8 cellular contexts compared by ENCODE assay signal in the genomic region with DNA sequence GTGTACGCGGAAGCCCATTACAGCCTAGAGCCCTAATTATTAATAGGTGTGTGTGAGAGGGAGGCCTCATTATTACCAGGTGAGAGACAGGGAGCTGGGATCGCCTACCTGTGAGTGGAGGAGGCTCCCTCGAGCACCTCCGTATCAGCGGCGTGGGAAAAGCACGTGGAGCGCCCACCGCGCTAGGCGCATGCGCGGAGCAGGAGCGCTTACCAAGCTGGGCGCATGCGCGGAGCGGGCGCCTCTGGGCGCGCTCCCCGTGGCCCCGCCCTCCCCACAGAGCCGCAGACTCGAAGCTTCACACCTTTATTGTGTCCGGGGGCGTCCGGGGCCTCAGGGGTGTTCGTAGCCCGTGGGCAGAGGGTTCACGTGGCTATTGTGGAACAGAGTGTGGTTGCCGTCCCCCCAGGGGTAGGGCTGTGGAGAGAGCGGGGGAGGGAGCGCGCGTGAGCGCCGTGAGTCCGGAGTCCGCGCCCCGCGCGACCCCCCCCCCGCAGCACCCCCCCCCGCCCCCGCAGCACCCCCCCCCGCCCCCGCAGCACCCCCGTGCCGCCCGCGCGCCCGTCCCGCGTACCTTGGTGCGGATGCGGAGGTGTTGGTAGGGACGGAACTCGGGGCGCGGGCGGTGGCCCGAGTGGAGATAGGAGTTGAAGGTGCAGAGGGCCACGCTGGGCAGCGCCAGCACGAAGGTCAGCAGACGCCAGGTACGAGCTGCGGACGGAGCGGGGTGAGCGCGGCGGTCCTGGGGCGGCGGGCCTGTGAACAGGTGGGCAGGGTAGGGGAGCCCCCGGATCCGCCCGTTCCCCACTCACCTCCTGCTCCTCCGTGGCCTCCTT. TPM values are rescaled to one million over a fixed set of nuclear protein-coding genes. Genes with fewer than 3 reads are reported as not detected.
DNase-seq lines count a peak whose midpoint lies in the region; ATAC-seq, FAIRE-seq and TF ChIP-seq lines count a peak whose summit lies in the region.

No MANE protein-coding gene starts in this region.

- ATAC-seq in HG03045 (IDR thresholded peaks at IDR 0.05; ENCODE audit: unreplicated experiment): no peak

- DNase-seq in AG20443 (ENCODE audit: low spot score) (peak; percentile 99), astrocyte (ENCODE audit: low read depth) (no peak), keratinocyte (ENCODE audit: low read depth, low spot score) (no peak), Kasumi-1 (lab: John Stamatoyannopoulos, UW) (no peak), LoVo (ENCODE audit: low spot score) (no peak)
- DNase-seq in T-helper 2 cell treated with Interferon-gamma antibody and Interleukin-4, amounts not matched to agents 5 μg/mL and 100 μg/mL, for 36 hours (ENCODE audit: low spot score): peak; percentile 67
- peak; percentile 58 to 70 for DNase-seq in stimulated activated CD4-positive, alpha-beta T cell treated with anti-CD3 and anti-CD28 coated beads, Interleukin-2, amount 100 ng/mL, for 24 hours

- no peaks in the 10 kb centered on the region for H3K27me3 ChIP-seq in astrocyte (ENCODE audit: insufficient read depth, low read length)
- peaks cover 3% of the 10 kb centered on the region for H3K27me3 ChIP-seq in keratinocyte (ENCODE audit: control insufficient read depth, extremely low read depth, insufficient read depth, low read length)

- H3K27ac Mint-ChIP-seq in T-helper 2 cell treated with Interferon-gamma antibody and Interleukin-4, amounts not matched to agents 5 μg/mL and 100 μg/mL, for 36 hours: no peak overlapping the region
- no peak overlapping the region for H3K27ac Mint-ChIP-seq in astrocyte (ENCODE audit: unreplicated experiment)

- no peaks in the 10 kb centered on the region for H3K9me3 Mint-ChIP-seq in T-helper 2 cell treated with Interferon-gamma antibody and Interleukin-4, amounts not matched to agents 5 μg/mL and 100 μg/mL, for 36 hours
- peaks cover 21% of the 10 kb centered on the region for H3K9me3 Mint-ChIP-seq in astrocyte (ENCODE audit: unreplicated experiment)

- no peak overlapping the region for H3K4me2 ChIP-seq in astrocyte (ENCODE audit: low read length)
- peak overlapping the region; percentile 41 for H3K4me2 ChIP-seq in keratinocyte (ENCODE audit: control insufficient read depth, extremely low read depth, insufficient read depth, low read depth, low read length)

- no peaks in the 10 kb centered on the region for H3K4me1 ChIP-seq in astrocyte (ENCODE audit: insufficient read depth, low read length)
- H3K4me1 ChIP-seq in keratinocyte (ENCODE audit: control insufficient read depth, extremely low read depth, insufficient read depth, low read length): peaks cover 4% of the 10 kb centered on the region

- H3K9me3 ChIP-seq in astrocyte (ENCODE audit: insufficient read depth, low read depth, low read length): no peaks in the 10 kb centered on the region
- H3K9me3 ChIP-seq in keratinocyte (ENCODE audit: control insufficient read depth, low read depth, low read length): no peaks in the 10 kb centered on the region

- H3K36me3 ChIP-seq in astrocyte (ENCODE audit: insufficient read depth, low read length) (no peaks in the 10 kb centered on the region), keratinocyte (ENCODE audit: control insufficient read depth in 2 of 2, extremely low read depth in 1 of 2, insufficient read depth in 2 of 2, low read length in 2 of 2) (no peaks in the 10 kb centered on the region)

- H3K27me3 Mint-ChIP-seq in T-helper 2 cell treated with Interferon-gamma antibody and Interleukin-4, amounts not matched to agents 5 μg/mL and 100 μg/mL, for 36 hours (ENCODE audit: low read depth): no peaks in the 10 kb centered on the region
- peaks cover 40% of the 10 kb centered on the region for H3K27me3 Mint-ChIP-seq in astrocyte (ENCODE audit: low read depth, unreplicated experiment)

- no peaks in the 10 kb centered on the region for H4K20me1 ChIP-seq in astrocyte (ENCODE audit: insufficient read depth, low read length)
- no peaks in the 10 kb centered on the region for H4K20me1 ChIP-seq in keratinocyte (ENCODE audit: control insufficient read depth, extremely low read depth, insufficient read depth, low read length)

- H3K9me1 ChIP-seq in keratinocyte (ENCODE audit: control insufficient read depth, extremely low read depth, insufficient read depth, low read length): no peaks in the 10 kb centered on the region

- H3K9ac ChIP-seq in astrocyte (ENCODE audit: low read length): no peak overlapping the region
- H3K9ac ChIP-seq in keratinocyte (ENCODE audit: control insufficient read depth, extremely low read depth, insufficient read depth, low read length): no peak overlapping the region

- H3K27ac ChIP-seq in astrocyte (ENCODE audit: low read depth, low read length) (no peak overlapping the region), keratinocyte (ENCODE audit: control insufficient read depth, insufficient read depth, low read length) (no peak overlapping the region)

- TF ChIP-seq CTCF in astrocyte (IDR thresholded peaks at IDR 0.05; ENCODE audit: insufficient read depth, low read depth, low read length) (no peak), keratinocyte (optimal IDR thresholded peaks at IDR 0.05 in 1 of 3, IDR thresholded peaks at IDR 0.05 in 1 of 3, conservative IDR thresholded peaks at IDR 0.05 in 1 of 3; ENCODE audit: extremely low read depth in 1 of 3, insufficient read depth in 2 of 3, low read length in 3 of 3) (no peak)

- H3K4me1 Mint-ChIP-seq in T-helper 2 cell treated with Interferon-gamma antibody and Interleukin-4, amounts not matched to agents 5 μg/mL and 100 μg/mL, for 36 hours (ENCODE audit: low read depth): peaks cover 34% of the 10 kb centered on the region
- no peaks in the 10 kb centered on the region for H3K4me1 Mint-ChIP-seq in astrocyte (ENCODE audit: low read depth, unreplicated experiment)

- H3K79me2 ChIP-seq in astrocyte (ENCODE audit: insufficient read depth, low read length) (no peaks in the 10 kb centered on the region), keratinocyte (ENCODE audit: control insufficient read depth, insufficient read depth, low read length) (no peaks in the 10 kb centered on the region)

- FAIRE-seq in astrocyte (lab: Jason Lieb, UNC): no peak
- no peak for FAIRE-seq in keratinocyte (lab: Jason Lieb, UNC)

- H3K36me3 Mint-ChIP-seq in T-helper 2 cell treated with Interferon-gamma antibody and Interleukin-4, amounts not matched to agents 5 μg/mL and 100 μg/mL, for 36 hours (ENCODE audit: low read depth): no peaks in the 10 kb centered on the region
- H3K36me3 Mint-ChIP-seq in astrocyte (ENCODE audit: low read depth, unreplicated experiment): no peaks in the 10 kb centered on the region

- no peak overlapping the region for H3K4me3 Mint-ChIP-seq in T-helper 2 cell treated with Interferon-gamma antibody and Interleukin-4, amounts not matched to agents 5 μg/mL and 100 μg/mL, for 36 hours
- H3K4me3 Mint-ChIP-seq in astrocyte (ENCODE audit: unreplicated experiment): no peak overlapping the region

- H3K4me3 ChIP-seq in astrocyte (ENCODE audit: insufficient read depth, low read depth, low read length) (no peak overlapping the region), keratinocyte (ENCODE audit: control insufficient read depth in 2 of 3, extremely low read depth in 1 of 3, insufficient read depth in 2 of 3, low read depth in 1 of 3, low read length in 3 of 3) (peak overlapping the region in 1 of 3 experiments; percentile 16)

- peak overlapping the region; percentile 41 for H2AFZ ChIP-seq in astrocyte (ENCODE audit: low read depth, low read length)
- peak overlapping the region; percentile 33 for H2AFZ ChIP-seq in keratinocyte (ENCODE audit: control insufficient read depth, low read length)

- dilution Hi-C loops in keratinocyte (cut with MboI; ENCODE audit: extremely low pct_ligation_motif_present, low sequenced_read_pairs): no loop called here

RNA-seq across cellular contexts. Expression of a gene that starts 0.5 kb away (rescaled TPM):
- total RNA-seq in astrocyte: not detected in 2 replicates
- not detected in 3 replicates for polyA plus RNA-seq in keratinocyte
- polyA plus RNA-seq in keratinocyte (2011; ENCODE audit: low read depth): not detected
- polyA plus RNA-seq in keratinocyte (2011; cell fraction: cytosol; rRNA removed): not detected in 2 replicates
- polyA plus RNA-seq in keratinocyte (2011; cell fraction: nucleus; rRNA removed): not detected in 2 replicates
- not detected in 2 replicates for polyA plus RNA-seq in keratinocyte (2012; ENCODE audit: low replicate concordance)
- polyA minus RNA-seq in keratinocyte: not detected in 3 replicates
- polyA minus RNA-seq in keratinocyte (2011; cell fraction: cytosol; rRNA and poly(A)+ RNA removed): not detected
- not detected in 2 replicates for polyA minus RNA-seq in keratinocyte (2011; cell fraction: nucleus; rRNA and poly(A)+ RNA removed)

RNA-seq across cellular contexts. Expression of a gene that starts 14.9 kb away (rescaled TPM):
- 0.50 and 0.84 TPM in 2 replicates for total RNA-seq in astrocyte
- polyA plus RNA-seq in keratinocyte: 0.08 to 0.12 TPM (median 0.10 TPM) in 3 replicates
- 0.12 TPM for polyA plus RNA-seq in keratinocyte (2011; ENCODE audit: low read depth)
- 0.06 and 0.18 TPM in 2 replicates for polyA plus RNA-seq in keratinocyte (2011; cell fraction: cytosol; rRNA removed)
- polyA plus RNA-seq in keratinocyte (2011; cell fraction: nucleus; rRNA removed): 0.14 and 0.23 TPM in 2 replicates
- 0.13 and 0.48 TPM in 2 replicates for polyA plus RNA-seq in keratinocyte (2012; ENCODE audit: low replicate concordance)
- polyA minus RNA-seq in keratinocyte: 0.07 TPM in 1 of 3 replicates, not detected in the others
- not detected for polyA minus RNA-seq in keratinocyte (2011; cell fraction: cytosol; rRNA and poly(A)+ RNA removed)
- polyA minus RNA-seq in keratinocyte (2011; cell fraction: nucleus; rRNA and poly(A)+ RNA removed): 0.32 TPM in 1 of 2 replicates, not detected in the other

RNA-seq across cellular contexts. Expression of a gene that starts 31.6 kb away (rescaled TPM):
- total RNA-seq in astrocyte: 11.5 and 12.1 TPM in 2 replicates
- polyA plus RNA-seq in keratinocyte: 3.0 to 4.4 TPM (median 3.8 TPM) in 3 replicates
- polyA plus RNA-seq in keratinocyte (2011; ENCODE audit: low read depth): 6.1 TPM
- 1.2 and 3.6 TPM in 2 replicates for polyA plus RNA-seq in keratinocyte (2011; cell fraction: cytosol; rRNA removed)
- polyA plus RNA-seq in keratinocyte (2011; cell fraction: nucleus; rRNA removed): 8.9 and 12.5 TPM in 2 replicates
- 6.2 and 7.6 TPM in 2 replicates for polyA plus RNA-seq in keratinocyte (2012; ENCODE audit: low replicate concordance)
- polyA minus RNA-seq in keratinocyte: 1.9 to 10.4 TPM (median 3.2 TPM) in 3 replicates
- 9.0 TPM for polyA minus RNA-seq in keratinocyte (2011; cell fraction: cytosol; rRNA and poly(A)+ RNA removed)
- 6.1 and 9.2 TPM in 2 replicates for polyA minus RNA-seq in keratinocyte (2011; cell fraction: nucleus; rRNA and poly(A)+ RNA removed)

RNA-seq across cellular contexts. Expression of a gene that starts 34.5 kb away (rescaled TPM):
- not detected in 2 replicates for total RNA-seq in astrocyte
- polyA plus RNA-seq in keratinocyte: not detected in 3 replicates
- polyA plus RNA-seq in keratinocyte (2011; ENCODE audit: low read depth): not detected
- polyA plus RNA-seq in keratinocyte (2011; cell fraction: cytosol; rRNA removed): not detected in 2 replicates
- polyA plus RNA-seq in keratinocyte (2011; cell fraction: nucleus; rRNA removed): not detected in 2 replicates
- polyA plus RNA-seq in keratinocyte (2012; ENCODE audit: low replicate concordance): not detected in 2 replicates
- polyA minus RNA-seq in keratinocyte: not detected in 3 replicates
- not detected for polyA minus RNA-seq in keratinocyte (2011; cell fraction: cytosol; rRNA and poly(A)+ RNA removed)
- polyA minus RNA-seq in keratinocyte (2011; cell fraction: nucleus; rRNA and poly(A)+ RNA removed): not detected in 2 replicates

RNA-seq across cellular contexts. Expression of a gene that starts 44.3 kb away (rescaled TPM):
- 124 and 134 TPM in 2 replicates for total RNA-seq in astrocyte
- 3.7 to 14.0 TPM (median 5.5 TPM) in 3 replicates for polyA plus RNA-seq in keratinocyte
- 1.1 TPM for polyA plus RNA-seq in keratinocyte (2011; ENCODE audit: low read depth)
- 9.0 and 12.1 TPM in 2 replicates for polyA plus RNA-seq in keratinocyte (2011; cell fraction: cytosol; rRNA removed)
- polyA plus RNA-seq in keratinocyte (2011; cell fraction: nucleus; rRNA removed): 11.4 and 14.5 TPM in 2 replicates
- polyA plus RNA-seq in keratinocyte (2012; ENCODE audit: low replicate concordance): 4.3 and 20.4 TPM in 2 replicates
- 4.4 to 17.5 TPM (median 5.2 TPM) in 3 replicates for polyA minus RNA-seq in keratinocyte
- 17.8 TPM for polyA minus RNA-seq in keratinocyte (2011; cell fraction: cytosol; rRNA and poly(A)+ RNA removed)
- polyA minus RNA-seq in keratinocyte (2011; cell fraction: nucleus; rRNA and poly(A)+ RNA removed): 2.8 and 5.0 TPM in 2 replicates

Comparison
In these comparisons a context has a peak if more than half of its experiments do, and no peak if none do; other contexts are left out.
1. DNase-seq: peak in AG20443 (single experiment), T-helper 2 cell treated with Interferon-gamma antibody and Interleukin-4, amounts not matched to agents 5 μg/mL and 100 μg/mL, for 36 hours (single experiment) and stimulated activated CD4-positive, alpha-beta T cell treated with anti-CD3 and anti-CD28 coated beads, Interleukin-2, amount 100 ng/mL, for 24 hours (2 of 2); none in astrocyte (single experiment), keratinocyte (single experiment), Kasumi-1 (0 of 2) and LoVo (single experiment).